Comparison of ENCODE assay signal across 21 cellular contexts in the genomic region with DNA sequence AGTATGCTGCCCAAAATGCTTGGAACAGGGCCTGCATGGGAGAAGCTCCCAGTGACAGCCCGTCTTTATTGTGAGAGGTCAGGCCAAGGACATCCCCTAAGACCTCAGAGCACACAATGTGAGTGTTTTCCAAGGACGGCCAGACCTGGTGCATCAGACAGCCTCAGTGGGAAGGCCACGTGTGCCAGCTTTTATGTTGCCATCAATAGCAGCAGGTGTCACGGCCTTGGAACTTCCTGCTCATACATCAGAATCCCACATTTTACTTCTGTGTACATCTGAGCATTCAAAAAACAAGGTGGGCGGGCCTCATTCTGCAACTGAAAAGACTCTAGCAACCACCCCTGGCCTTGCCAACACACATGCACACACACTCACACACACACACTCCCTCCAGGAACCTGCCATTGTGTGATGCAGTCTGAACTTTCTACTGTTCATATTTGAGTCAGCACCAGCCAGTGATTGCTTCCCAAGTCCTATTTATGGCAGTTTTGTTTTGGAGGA.
DNase-seq lines count a peak whose midpoint lies in the region; FAIRE-seq and TF ChIP-seq lines count a peak whose summit lies in the region.
"Had no signal": no experiment of that assay in that cellular context is flagged by ENCODE, and none has a peak within 500 bp of the region (broad histone marks: within the 10 kb centered on the region; RNA-seq: fewer than 3 reads in every experiment).

No MANE protein-coding gene starts in this region.

- H3K27me3 ChIP-seq in esophagus muscularis mucosa = no peaks in the 10 kb centered on the region
- H3K27me3 ChIP-seq: breast epithelium, transverse colon had no signal

- FAIRE-seq in urothelium cell line (lab: Jason Lieb, UNC) = no peak

- H3K4me3 ChIP-seq in esophagus muscularis mucosa = no peak overlapping the region
- H3K4me3 ChIP-seq: breast epithelium, PC-9, transverse colon had no signal

- DNase-seq in DMS153 treated with DMSO at 0.1 percent for 48 hours (lab: John Stamatoyannopoulos, UW; ENCODE audit: unreplicated experiment) = peak; percentile 90
- DNase-seq in NCI-H2029 treated with DMSO at 0.1 percent for 48 hours (lab: John Stamatoyannopoulos, UW) = peak; percentile 13
- DNase-seq in esophagus muscularis mucosa (ENCODE audit: extremely low spot score) = peak; percentile 90
- peak; percentile 36 for DNase-seq in iPS-NIHi11 (ENCODE audit: low spot score)
- no peak for DNase-seq in germinal center (ENCODE audit: low spot score)
- DNase-seq in stimulated activated CD4-positive, alpha-beta T cell treated with anti-CD3 and anti-CD28 coated beads, Interleukin-2, amount 100 ng/mL, for 48 hours = no peak
- no peak for DNase-seq in NCI-H187 treated with DMSO at 0.1 percent for 48 hours (lab: John Stamatoyannopoulos, UW)
- no peak for DNase-seq in urothelium cell line (ENCODE audit: low spot score)
- DNase-seq: activated CD8-positive, alpha-beta memory T cell treated with anti-CD3 and anti-CD28 coated beads, Interleukin-2, amount 50 U/mL, for 4 hours; CD8-positive, alpha-beta T cell; DMS79; H7; midbrain; NCI-H1048; nephron progenitor cell; PC-9; stimulated activated CD4-positive, alpha-beta T cell treated with anti-CD3 and anti-CD28 coated beads, Interleukin-4, amount 100 ng/mL, for 24 hours; transverse colon had no signal

- WGBS in esophagus muscularis mucosa = 77% methylated on average over 4 of the region's 5 CpGs

- peaks cover 0 to 10% (median 0%) of the 10 kb centered on the region in 4 donors for H3K4me1 ChIP-seq in esophagus muscularis mucosa
- H3K4me1 ChIP-seq: breast epithelium, transverse colon had no signal

- no peak for TF ChIP-seq POLR2A in esophagus muscularis mucosa (IDR thresholded peaks at IDR 0.05; ENCODE audit: low read depth)

- TF ChIP-seq CTCF in esophagus muscularis mucosa (IDR thresholded peaks at IDR 0.05) = no peak

- TF ChIP-seq EP300 in esophagus muscularis mucosa (IDR thresholded peaks at IDR 0.05) = no peak

- intact Hi-C loops in esophagus muscularis mucosa (cut with DNase I) = no loop called here

- H3K9me3 ChIP-seq in esophagus muscularis mucosa = no peaks in the 10 kb centered on the region
- H3K9me3 ChIP-seq: breast epithelium, transverse colon had no signal

- H3K36me3 ChIP-seq in esophagus muscularis mucosa = no peaks in the 10 kb centered on the region
- H3K36me3 ChIP-seq: breast epithelium, transverse colon had no signal

- no peak overlapping the region for H3K27ac ChIP-seq in esophagus muscularis mucosa (replicated peaks in 1 of 4)
- H3K27ac ChIP-seq: breast epithelium, KMS-11, PC-9, transverse colon, VCaP had no signal

Comparison
In these comparisons a context has a peak if more than half of its experiments do, and no peak if none do; other contexts are left out.
1. DNase-seq: peak in DMS153 treated with DMSO at 0.1 percent for 48 hours (single experiment), NCI-H2029 treated with DMSO at 0.1 percent for 48 hours (single experiment), esophagus muscularis mucosa (single experiment) and iPS-NIHi11 (single experiment); none in germinal center (single experiment), stimulated activated CD4-positive, alpha-beta T cell treated with anti-CD3 and anti-CD28 coated beads, Interleukin-2, amount 100 ng/mL, for 48 hours (0 of 2), NCI-H187 treated with DMSO at 0.1 percent for 48 hours (single experiment) and urothelium cell line (single experiment).